Comparison of ENCODE assay signal across 12 cellular contexts in genomic region chr1:16164821-16165364, GRCh38. TPM values are rescaled to one million over a fixed set of nuclear protein-coding genes. Genes with fewer than 3 reads are reported as not detected.
DNase-seq lines count a peak whose midpoint lies in the region; ATAC-seq and TF ChIP-seq lines count a peak whose summit lies in the region.
"Had no signal": no experiment of that assay in that cellular context is flagged by ENCODE, and none has a peak within 500 bp of the region (broad histone marks: within the 10 kb centered on the region; RNA-seq: fewer than 3 reads in every experiment).

No MANE protein-coding gene starts in this region.

- intact Hi-C loops in Calu3 (cut with micrococcal nuclease; ENCODE audit: unreplicated experiment) = no loop called here
- intact Hi-C loops in naive thymus-derived CD4-positive, alpha-beta T cell (cut with micrococcal nuclease) = no loop called here

- peaks cover 52% of the 10 kb centered on the region for H3K4me1 Mint-ChIP-seq in Calu3 (ENCODE audit: low read depth, unreplicated experiment)
- H3K4me1 Mint-ChIP-seq in chondrocyte (ENCODE audit: low read depth) = peaks cover 25% of the 10 kb centered on the region
- H3K4me1 Mint-ChIP-seq in naive thymus-derived CD4-positive, alpha-beta T cell = peaks cover 46 to 88% (median 69%) of the 10 kb centered on the region in 7 donors

- TF ChIP-seq CTCF in Calu3 (IDR thresholded peaks at IDR 0.05; ENCODE audit: unreplicated experiment) (no peak), chondrocyte (IDR thresholded peaks at IDR 0.05) (no peak)

- BruUV-seq in Calu3 (replicated peaks; lab: Mats Ljungman, UMichigan) = no TSS peak

- H3K9me3 Mint-ChIP-seq in Calu3 (ENCODE audit: low read depth, unreplicated experiment) = no peaks in the 10 kb centered on the region
- H3K9me3 Mint-ChIP-seq in chondrocyte (ENCODE audit: low read depth) = no peaks in the 10 kb centered on the region
- H3K9me3 Mint-ChIP-seq in naive thymus-derived CD4-positive, alpha-beta T cell = peaks cover 0 to 1% (median 0%) of the 10 kb centered on the region in 11 donors
- H3K9me3 Mint-ChIP-seq: activated T-helper 1 cell treated with anti-CD3 and anti-CD28 coated beads, Interleukin-12 subunit alpha, Interleukin-12 subunit beta, Interleukin-2, Interleukin-4 antibody, amounts not matched to agents 30 ng/mL and 10 ng/mL and 1 ng/mL, durations not matched to agents 14 hours and 24 hours and 36 hours had no signal

- H3K4me3 Mint-ChIP-seq in Calu3 (ENCODE audit: low read depth, unreplicated experiment) (peak overlapping the region; percentile 29), chondrocyte (ENCODE audit: unreplicated experiment) (no peak overlapping the region)
- H3K4me3 Mint-ChIP-seq in naive thymus-derived CD4-positive, alpha-beta T cell = peak overlapping the region in 5 of 10 donors; percentile 36 to 83 (median 68)
- H3K4me3 Mint-ChIP-seq: activated T-helper 1 cell treated with anti-CD3 and anti-CD28 coated beads, Interleukin-12 subunit alpha, Interleukin-12 subunit beta, Interleukin-2, Interleukin-4 antibody, amounts not matched to agents 30 ng/mL and 10 ng/mL and 1 ng/mL, durations not matched to agents 14 hours and 24 hours and 36 hours had no signal

- no peaks in the 10 kb centered on the region for H3K9me3 ChIP-seq in naive thymus-derived CD4-positive, alpha-beta T cell (ENCODE audit: control insufficient read depth in 2 of 3, low read length in 3 of 3)
- no peaks in the 10 kb centered on the region for H3K9me3 ChIP-seq in effector memory CD4-positive, alpha-beta T cell (ENCODE audit: control insufficient read depth, low read length)
- H3K9me3 ChIP-seq: neutrophil had no signal

- POLR2A ChIA-PET in naive thymus-derived CD4-positive, alpha-beta T cell (lab: Charles Lee) = interaction anchor here (0.5 kb wide), 1 partner anchor 17 kb away, joined by 3 read pairs; no protein-coding TSS in a partner anchor

- H3K27me3 ChIP-seq in naive thymus-derived CD4-positive, alpha-beta T cell (ENCODE audit: control insufficient read depth in 2 of 2, insufficient read depth in 2 of 2, low read length in 2 of 2) = no peaks in the 10 kb centered on the region
- no peaks in the 10 kb centered on the region for H3K27me3 ChIP-seq in effector memory CD4-positive, alpha-beta T cell (replicated peaks; ENCODE audit: control insufficient read depth, insufficient read depth, low read length, poor library complexity, severe bottlenecking)

- H3K4me3 ChIP-seq in naive thymus-derived CD4-positive, alpha-beta T cell (ENCODE audit: low read length) = no peak overlapping the region
- H3K4me3 ChIP-seq in effector memory CD4-positive, alpha-beta T cell (ENCODE audit: insufficient read depth, low read depth, low read length, poor library complexity, severe bottlenecking) = no peak overlapping the region

- H3K27ac ChIP-seq in naive thymus-derived CD4-positive, alpha-beta T cell (ENCODE audit: low read depth, low read length) = no peak overlapping the region
- no peak overlapping the region for H3K27ac ChIP-seq in effector memory CD4-positive, alpha-beta T cell (ENCODE audit: insufficient read depth, low read length, poor library complexity, severe bottlenecking)
- H3K27ac ChIP-seq: neutrophil had no signal

- H3K4me1 ChIP-seq in naive thymus-derived CD4-positive, alpha-beta T cell (ENCODE audit: control insufficient read depth in 2 of 2, insufficient read depth in 2 of 2, low read length in 2 of 2) = peaks cover 34 to 53% of the 10 kb centered on the region in 2 donors
- peaks cover 46% of the 10 kb centered on the region for H3K4me1 ChIP-seq in effector memory CD4-positive, alpha-beta T cell (ENCODE audit: control insufficient read depth, insufficient read depth, low read length, poor library complexity, severe bottlenecking)

- H3K36me3 ChIP-seq in naive thymus-derived CD4-positive, alpha-beta T cell (ENCODE audit: control insufficient read depth in 2 of 3, insufficient read depth in 3 of 3, low read length in 3 of 3) = no peaks in the 10 kb centered on the region
- H3K36me3 ChIP-seq in effector memory CD4-positive, alpha-beta T cell (ENCODE audit: control insufficient read depth, insufficient read depth, low read length) = no peaks in the 10 kb centered on the region
- H3K36me3 ChIP-seq: neutrophil had no signal

- CTCF ChIA-PET in Calu3 (lab: Charles Lee) = interaction anchor here (0.6 to 2.1 kb wide), 3 partner anchors 9 to 10 kb away, joined by 3 to 9 read pairs (median 6); partner anchors contain the start of gene EPHA2
- CTCF ChIA-PET in naive thymus-derived CD4-positive, alpha-beta T cell (lab: Charles Lee) = interaction anchor here (0.6 kb wide), 1 partner anchor 316 kb away, joined by 3 read pairs; no protein-coding TSS in a partner anchor

- DNase-seq in Calu3 (peak; percentile 58), NCI-H2029 (lab: John Stamatoyannopoulos, UW) (peak; percentile 24), chondrocyte (ENCODE audit: low spot score) (no peak), superior temporal gyrus (ENCODE audit: extremely low spot score) (no peak)
- no peak for DNase-seq in naive thymus-derived CD4-positive, alpha-beta T cell
- DNase-seq in effector memory CD4-positive, alpha-beta T cell = no peak
- DNase-seq: caudate nucleus, KBM-7, SIG-M5 had no signal

- H3K36me3 Mint-ChIP-seq in Calu3 (ENCODE audit: insufficient read depth, unreplicated experiment) (peaks cover 34% of the 10 kb centered on the region), chondrocyte (ENCODE audit: low read depth) (no peaks in the 10 kb centered on the region)
- H3K36me3 Mint-ChIP-seq in naive thymus-derived CD4-positive, alpha-beta T cell = no peaks in the 10 kb centered on the region

- no peak for ATAC-seq in naive thymus-derived CD4-positive, alpha-beta T cell
- no peak for ATAC-seq in GM21423 (IDR thresholded peaks at IDR 0.05; ENCODE audit: unreplicated experiment)

- peak overlapping the region; percentile 90 for H3K27ac Mint-ChIP-seq in Calu3 (ENCODE audit: unreplicated experiment)
- H3K27ac Mint-ChIP-seq in chondrocyte (ENCODE audit: unreplicated experiment) = peak overlapping the region; percentile 87
- H3K27ac Mint-ChIP-seq in naive thymus-derived CD4-positive, alpha-beta T cell = peak overlapping the region in 5 of 9 donors; percentile 45 to 82 (median 63)
- H3K27ac Mint-ChIP-seq: activated T-helper 1 cell treated with anti-CD3 and anti-CD28 coated beads, Interleukin-12 subunit alpha, Interleukin-12 subunit beta, Interleukin-2, Interleukin-4 antibody, amounts not matched to agents 30 ng/mL and 10 ng/mL and 1 ng/mL, durations not matched to agents 14 hours and 24 hours and 36 hours had no signal

- H3K27me3 Mint-ChIP-seq in Calu3 (ENCODE audit: unreplicated experiment) (no peaks in the 10 kb centered on the region), chondrocyte (ENCODE audit: low read depth) (no peaks in the 10 kb centered on the region)
- H3K27me3 Mint-ChIP-seq in naive thymus-derived CD4-positive, alpha-beta T cell = peaks cover 0 to 65% (median 0%) of the 10 kb centered on the region in 5 donors

RNA-seq across cellular contexts. Expression of gene EPHA2, which starts 9.0 kb away (rescaled TPM):
- total RNA-seq in Calu3 (2022) (130 and 161 TPM in 2 replicates), chondrocyte (38.5 to 47.4 TPM (median 40.0 TPM) in 3 replicates)
- total RNA-seq in naive thymus-derived CD4-positive, alpha-beta T cell = under 1 TPM in 2 of 5 experiments, not detected in 3; 0.59 to 0.61 TPM
- polyA plus RNA-seq in naive thymus-derived CD4-positive, alpha-beta T cell = under 1 TPM in 1 of 2 donors, not detected in 1; 0.30 TPM
- total RNA-seq: activated T-helper 1 cell treated with anti-CD3 and anti-CD28 coated beads, Interleukin-12 subunit alpha, Interleukin-12 subunit beta, Interleukin-2, Interleukin-4 antibody, amounts not matched to agents 30 ng/mL and 10 ng/mL and 1 ng/mL, durations not matched to agents 14 hours and 24 hours and 36 hours had no signal

RNA-seq across cellular contexts. Expression of gene ARHGEF19, which starts 47.6 kb away (rescaled TPM):
- total RNA-seq in Calu3 (2022) (16.6 and 17.2 TPM in 2 replicates), chondrocyte (14.4 to 17.7 TPM (median 16.1 TPM) in 3 replicates)
- 10 to 100 TPM in 3 of 5 experiments, 1 to 10 TPM in 2; 8.8 to 12.4 (median 10.5) TPM for total RNA-seq in naive thymus-derived CD4-positive, alpha-beta T cell
- 1 to 10 TPM; 5.1 to 9.0 TPM for polyA plus RNA-seq in naive thymus-derived CD4-positive, alpha-beta T cell

Comparison
In these comparisons a context has a peak if more than half of its experiments do, and no peak if none do; other contexts are left out.
1. DNase-seq: peak in Calu3 (single experiment) and NCI-H2029 (single experiment); none in chondrocyte (single experiment), naive thymus-derived CD4-positive, alpha-beta T cell (0 of 9), superior temporal gyrus (single experiment) and effector memory CD4-positive, alpha-beta T cell (0 of 3).
2. RNA of gene EPHA2, which starts 9.0 kb away (total RNA-seq): 130 to 161 TPM in Calu3 and 38.5 to 47.4 TPM in chondrocyte; 0.59 to 0.61 TPM in naive thymus-derived CD4-positive, alpha-beta T cell; every median in the first group is over 10 times any median in the second.
3. Peak in every context shown above with its lines, with median percentiles within 50 percentile points of each other: H3K27ac Mint-ChIP-seq.